ENCODE assay signal across 1 cellular context in genomic region chr10:102461187-102462054, GRCh38.
TF ChIP-seq lines count a peak whose summit lies in the region.

No MANE protein-coding gene starts in this region.

TF ChIP-seq in HEK293, 187 proteins besides CTCF, POLR2A, EP300 and RAD21 (continued from another document and continues in another):
- TF ChIP-seq TCF7L2 (IDR thresholded peaks at IDR 0.05; ENCODE audit: borderline replicate concordance, low read depth, low read length) (no peak), ZNF37A (tag by site-specific recombination; IDR thresholded peaks at IDR 0.05) (no peak), ZNF426 (tag by site-specific recombination; IDR thresholded peaks at IDR 0.05) (no peak), SCRT1 (tag by site-specific recombination; IDR thresholded peaks at IDR 0.05; ENCODE audit: borderline replicate concordance) (peak; percentile 97), GLIS2 (tag by site-specific recombination; IDR thresholded peaks at IDR 0.05) (peak; percentile 78), INSM2 (tag by site-specific recombination; IDR thresholded peaks at IDR 0.05) (0 out of 2 replicates have a peak, but pooled peaks have one; percentile 31), ZNF571 (tag by site-specific recombination; IDR thresholded peaks at IDR 0.05) (no peak), ZSCAN23 (tag by site-specific recombination; IDR thresholded peaks at IDR 0.05) (no peak), ZBTB1 (tag by site-specific recombination; IDR thresholded peaks at IDR 0.05) (peak; percentile 12; the same call in 1 of the 2 replicates), ZNF654 (tag by site-specific recombination; IDR thresholded peaks at IDR 0.05; ENCODE audit: low read depth) (no peak), REPIN1 (tag by site-specific recombination; IDR thresholded peaks at IDR 0.05; ENCODE audit: low read depth) (no peak), ZNF791 (tag by site-specific recombination; IDR thresholded peaks at IDR 0.05) (no peak), KLF17 (tag by site-specific recombination; IDR thresholded peaks at IDR 0.05) (peak; percentile 35; the same call in 1 of the 2 replicates), ZNF585B (tag by site-specific recombination; IDR thresholded peaks at IDR 0.05) (no peak), ZBTB7A (tag by site-specific recombination; IDR thresholded peaks at IDR 0.05; ENCODE audit: low read depth) (peak; percentile 46; the same call in 1 of the 2 replicates), ZNF560 (tag by site-specific recombination; IDR thresholded peaks at IDR 0.05; ENCODE audit: borderline replicate concordance) (no peak), ZNF529 (tag by site-specific recombination; IDR thresholded peaks at IDR 0.05; ENCODE audit: insufficient replicate concordance) (no peak), ZNF138 (tag by site-specific recombination; IDR thresholded peaks at IDR 0.05; ENCODE audit: borderline replicate concordance) (no peak), PATZ1 (tag by site-specific recombination; IDR thresholded peaks at IDR 0.05) (peak; percentile 99), GFI1B (tag by site-specific recombination; IDR thresholded peaks at IDR 0.05) (no peak), ZNF792 (tag by site-specific recombination; IDR thresholded peaks at IDR 0.05) (no peak), ZNF768 (tag by site-specific recombination; IDR thresholded peaks at IDR 0.05) (no peak), ZNF621 (tag by site-specific recombination; IDR thresholded peaks at IDR 0.05) (no peak), ZNF670 (tag by site-specific recombination; IDR thresholded peaks at IDR 0.05; ENCODE audit: low read depth) (no peak), ZNF19 (tag by site-specific recombination; IDR thresholded peaks at IDR 0.05; ENCODE audit: low read depth) (no peak), MEIS1 (CRISPR knock-in tag; IDR thresholded peaks at IDR 0.05; ENCODE audit: borderline replicate concordance) (no peak), ZNF214 (tag by site-specific recombination; IDR thresholded peaks at IDR 0.05; ENCODE audit: borderline replicate concordance) (no peak), ZNF280D (tag by site-specific recombination; IDR thresholded peaks at IDR 0.05) (no peak), ZNF530 (tag by site-specific recombination; IDR thresholded peaks at IDR 0.05; ENCODE audit: low read depth) (no peak), ZNF76 (tag by site-specific recombination; IDR thresholded peaks at IDR 0.05; ENCODE audit: borderline replicate concordance, low read depth) (peak; percentile 90), ZNF133 (tag by site-specific recombination; IDR thresholded peaks at IDR 0.05) (no peak), ZNF10 (tag by site-specific recombination; IDR thresholded peaks at IDR 0.05) (no peak), OSR2 (tag by site-specific recombination; IDR thresholded peaks at IDR 0.05) (no peak), ZBTB48 (tag by site-specific recombination; IDR thresholded peaks at IDR 0.05) (peak; percentile 40; the same call in 1 of the 2 replicates), ZNF354C (tag by site-specific recombination; IDR thresholded peaks at IDR 0.05; ENCODE audit: borderline replicate concordance, low read depth) (no peak), ZBTB21 (tag by site-specific recombination; IDR thresholded peaks at IDR 0.05) (no peak), ZNF416 (tag by site-specific recombination; IDR thresholded peaks at IDR 0.05) (no peak), ZNF274 (IDR thresholded peaks at IDR 0.05; ENCODE audit: low read length) (no peak), ZNF274 (tag by site-specific recombination; IDR thresholded peaks at IDR 0.05; ENCODE audit: borderline replicate concordance) (no peak)
- TF ChIP-seq, protein P1, sequence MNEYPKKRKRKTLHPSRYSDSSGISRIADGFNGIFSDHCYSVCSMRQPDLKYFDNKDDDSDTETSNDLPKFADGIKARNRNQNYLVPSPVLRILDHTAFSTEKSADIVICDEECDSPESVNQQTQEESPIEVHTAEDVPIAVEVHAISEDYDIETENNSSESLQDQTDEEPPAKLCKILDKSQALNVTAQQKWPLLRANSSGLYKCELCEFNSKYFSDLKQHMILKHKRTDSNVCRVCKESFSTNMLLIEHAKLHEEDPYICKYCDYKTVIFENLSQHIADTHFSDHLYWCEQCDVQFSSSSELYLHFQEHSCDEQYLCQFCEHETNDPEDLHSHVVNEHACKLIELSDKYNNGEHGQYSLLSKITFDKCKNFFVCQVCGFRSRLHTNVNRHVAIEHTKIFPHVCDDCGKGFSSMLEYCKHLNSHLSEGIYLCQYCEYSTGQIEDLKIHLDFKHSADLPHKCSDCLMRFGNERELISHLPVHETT (tag by site-specific recombination; IDR thresholded peaks at IDR 0.05): no peak
- TF ChIP-seq, protein P2, sequence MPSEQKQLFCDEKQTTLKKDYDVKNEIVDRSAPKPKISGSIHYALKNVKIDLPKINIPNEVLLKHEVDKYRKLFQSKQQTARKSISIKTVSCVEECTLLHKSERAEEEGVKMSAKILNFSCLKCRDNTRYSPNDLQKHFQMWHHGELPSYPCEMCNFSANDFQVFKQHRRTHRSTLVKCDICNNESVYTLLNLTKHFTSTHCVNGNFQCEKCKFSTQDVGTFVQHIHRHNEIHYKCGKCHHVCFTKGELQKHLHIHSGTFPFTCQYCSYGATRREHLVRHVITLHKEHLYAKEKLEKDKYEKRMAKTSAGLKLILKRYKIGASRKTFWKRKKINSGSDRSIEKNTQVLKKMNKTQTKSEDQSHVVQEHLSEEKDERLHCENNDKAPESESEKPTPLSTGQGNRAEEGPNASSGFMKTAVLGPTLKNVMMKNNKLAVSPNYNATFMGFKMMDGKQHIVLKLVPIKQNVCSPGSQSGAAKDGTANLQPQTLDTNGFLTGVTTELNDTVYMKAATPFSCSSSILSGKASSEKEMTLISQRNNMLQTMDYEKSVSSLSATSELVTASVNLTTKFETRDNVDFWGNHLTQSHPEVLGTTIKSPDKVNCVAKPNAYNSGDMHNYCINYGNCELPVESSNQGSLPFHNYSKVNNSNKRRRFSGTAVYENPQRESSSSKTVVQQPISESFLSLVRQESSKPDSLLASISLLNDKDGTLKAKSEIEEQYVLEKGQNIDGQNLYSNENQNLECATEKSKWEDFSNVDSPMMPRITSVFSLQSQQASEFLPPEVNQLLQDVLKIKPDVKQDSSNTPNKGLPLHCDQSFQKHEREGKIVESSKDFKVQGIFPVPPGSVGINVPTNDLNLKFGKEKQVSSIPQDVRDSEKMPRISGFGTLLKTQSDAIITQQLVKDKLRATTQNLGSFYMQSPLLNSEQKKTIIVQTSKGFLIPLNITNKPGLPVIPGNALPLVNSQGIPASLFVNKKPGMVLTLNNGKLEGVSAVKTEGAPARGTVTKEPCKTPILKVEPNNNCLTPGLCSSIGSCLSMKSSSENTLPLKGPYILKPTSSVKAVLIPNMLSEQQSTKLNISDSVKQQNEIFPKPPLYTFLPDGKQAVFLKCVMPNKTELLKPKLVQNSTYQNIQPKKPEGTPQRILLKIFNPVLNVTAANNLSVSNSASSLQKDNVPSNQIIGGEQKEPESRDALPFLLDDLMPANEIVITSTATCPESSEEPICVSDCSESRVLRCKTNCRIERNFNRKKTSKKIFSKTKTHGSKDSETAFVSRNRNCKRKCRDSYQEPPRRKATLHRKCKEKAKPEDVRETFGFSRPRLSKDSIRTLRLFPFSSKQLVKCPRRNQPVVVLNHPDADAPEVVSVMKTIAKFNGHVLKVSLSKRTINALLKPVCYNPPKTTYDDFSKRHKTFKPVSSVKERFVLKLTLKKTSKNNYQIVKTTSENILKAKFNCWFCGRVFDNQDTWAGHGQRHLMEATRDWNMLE (tag by site-specific recombination; conservative IDR thresholded peaks at IDR 0.05; ENCODE audit: low read depth): peak; percentile 72
- TF ChIP-seq, protein P3, sequence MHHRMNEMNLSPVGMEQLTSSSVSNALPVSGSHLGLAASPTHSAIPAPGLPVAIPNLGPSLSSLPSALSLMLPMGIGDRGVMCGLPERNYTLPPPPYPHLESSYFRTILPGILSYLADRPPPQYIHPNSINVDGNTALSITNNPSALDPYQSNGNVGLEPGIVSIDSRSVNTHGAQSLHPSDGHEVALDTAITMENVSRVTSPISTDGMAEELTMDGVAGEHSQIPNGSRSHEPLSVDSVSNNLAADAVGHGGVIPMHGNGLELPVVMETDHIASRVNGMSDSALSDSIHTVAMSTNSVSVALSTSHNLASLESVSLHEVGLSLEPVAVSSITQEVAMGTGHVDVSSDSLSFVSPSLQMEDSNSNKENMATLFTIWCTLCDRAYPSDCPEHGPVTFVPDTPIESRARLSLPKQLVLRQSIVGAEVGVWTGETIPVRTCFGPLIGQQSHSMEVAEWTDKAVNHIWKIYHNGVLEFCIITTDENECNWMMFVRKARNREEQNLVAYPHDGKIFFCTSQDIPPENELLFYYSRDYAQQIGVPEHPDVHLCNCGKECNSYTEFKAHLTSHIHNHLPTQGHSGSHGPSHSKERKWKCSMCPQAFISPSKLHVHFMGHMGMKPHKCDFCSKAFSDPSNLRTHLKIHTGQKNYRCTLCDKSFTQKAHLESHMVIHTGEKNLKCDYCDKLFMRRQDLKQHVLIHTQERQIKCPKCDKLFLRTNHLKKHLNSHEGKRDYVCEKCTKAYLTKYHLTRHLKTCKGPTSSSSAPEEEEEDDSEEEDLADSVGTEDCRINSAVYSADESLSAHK (tag by site-specific recombination; IDR thresholded peaks at IDR 0.05): no peak
- TF ChIP-seq, protein P4, sequence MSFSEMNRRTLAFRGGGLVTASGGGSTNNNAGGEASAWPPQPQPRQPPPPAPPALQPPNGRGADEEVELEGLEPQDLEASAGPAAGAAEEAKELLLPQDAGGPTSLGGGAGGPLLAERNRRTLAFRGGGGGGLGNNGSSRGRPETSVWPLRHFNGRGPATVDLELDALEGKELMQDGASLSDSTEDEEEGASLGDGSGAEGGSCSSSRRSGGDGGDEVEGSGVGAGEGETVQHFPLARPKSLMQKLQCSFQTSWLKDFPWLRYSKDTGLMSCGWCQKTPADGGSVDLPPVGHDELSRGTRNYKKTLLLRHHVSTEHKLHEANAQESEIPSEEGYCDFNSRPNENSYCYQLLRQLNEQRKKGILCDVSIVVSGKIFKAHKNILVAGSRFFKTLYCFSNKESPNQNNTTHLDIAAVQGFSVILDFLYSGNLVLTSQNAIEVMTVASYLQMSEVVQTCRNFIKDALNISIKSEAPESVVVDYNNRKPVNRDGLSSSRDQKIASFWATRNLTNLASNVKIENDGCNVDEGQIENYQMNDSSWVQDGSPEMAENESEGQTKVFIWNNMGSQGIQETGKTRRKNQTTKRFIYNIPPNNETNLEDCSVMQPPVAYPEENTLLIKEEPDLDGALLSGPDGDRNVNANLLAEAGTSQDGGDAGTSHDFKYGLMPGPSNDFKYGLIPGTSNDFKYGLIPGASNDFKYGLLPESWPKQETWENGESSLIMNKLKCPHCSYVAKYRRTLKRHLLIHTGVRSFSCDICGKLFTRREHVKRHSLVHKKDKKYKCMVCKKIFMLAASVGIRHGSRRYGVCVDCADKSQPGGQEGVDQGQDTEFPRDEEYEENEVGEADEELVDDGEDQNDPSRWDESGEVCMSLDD (tag by site-specific recombination; IDR thresholded peaks at IDR 0.05): peak; percentile 76; the same call in 1 of the 2 replicates
